Comparison of ENCODE assay signal across 13 cellular contexts in genomic region chr11:130389315-130389935, GRCh38. TPM values are rescaled to one million over a fixed set of nuclear protein-coding genes. Genes with fewer than 3 reads are reported as not detected.
DNase-seq lines count a peak whose midpoint lies in the region; ATAC-seq and TF ChIP-seq lines count a peak whose summit lies in the region.
"Had no signal": no experiment of that assay in that cellular context is flagged by ENCODE, and none has a peak within 500 bp of the region (broad histone marks: within the 10 kb centered on the region; RNA-seq: fewer than 3 reads in every experiment).

No MANE protein-coding gene starts in this region.

- H3K36me3 ChIP-seq in brain microvascular endothelial cell (replicated peaks) = no peaks in the 10 kb centered on the region
- H3K36me3 ChIP-seq in mucosa of stomach (ENCODE audit: control insufficient read depth, insufficient read depth, low read length) = no peaks in the 10 kb centered on the region
- H3K36me3 ChIP-seq in upper lobe of right lung = no peaks in the 10 kb centered on the region
- no peaks in the 10 kb centered on the region for H3K36me3 ChIP-seq in breast epithelium
- H3K36me3 ChIP-seq: neutrophil, vagina had no signal

- no peak for TF ChIP-seq POLR2A in breast epithelium (IDR thresholded peaks at IDR 0.05)

- H3K4me1 ChIP-seq in mucosa of stomach (ENCODE audit: control insufficient read depth, insufficient read depth, low read length) = peaks cover 19% of the 10 kb centered on the region
- peaks cover 17% of the 10 kb centered on the region for H3K4me1 ChIP-seq in upper lobe of right lung
- no peaks in the 10 kb centered on the region for H3K4me1 ChIP-seq in breast epithelium

- ATAC-seq in upper lobe of right lung (peak; percentile 14), HG02798 (IDR thresholded peaks at IDR 0.05; ENCODE audit: poor library complexity, unreplicated experiment) (no peak), GM21515 (IDR thresholded peaks at IDR 0.05; ENCODE audit: unreplicated experiment) (no peak)

- H3K9me3 ChIP-seq in mucosa of stomach (ENCODE audit: control insufficient read depth, low read length) (no peaks in the 10 kb centered on the region), upper lobe of right lung (no peaks in the 10 kb centered on the region), breast epithelium (no peaks in the 10 kb centered on the region)
- H3K9me3 ChIP-seq: neutrophil, vagina had no signal

- peak; percentile 1 for DNase-seq in stimulated activated CD8-positive, alpha-beta memory T cell treated with anti-CD3 and anti-CD28 coated beads, Interleukin-12 subunit alpha, Interleukin-12 subunit beta, amount 100 ng/mL, for 4 hours (ENCODE audit: low read depth)
- no peak for DNase-seq in stimulated activated CD8-positive, alpha-beta memory T cell treated with anti-CD3 and anti-CD28 coated beads, Interleukin-4, amount 100 ng/mL, for 48 hours
- peak; percentile 24 for DNase-seq in brain microvascular endothelial cell
- no peak for DNase-seq in upper lobe of right lung
- no peak for DNase-seq in breast epithelium (ENCODE audit: low spot score in 2 of 2)
- DNase-seq: stimulated activated CD4-positive, alpha-beta T cell treated with anti-CD3 and anti-CD28 coated beads, Interleukin-4, amount 100 ng/mL, for 1 hour had no signal

- H3K27ac ChIP-seq in brain microvascular endothelial cell = no peak overlapping the region
- H3K27ac ChIP-seq in upper lobe of right lung = no peak overlapping the region
- H3K27ac ChIP-seq in breast epithelium = no peak overlapping the region
- H3K27ac ChIP-seq: C4-2B, neutrophil, vagina had no signal

- H3K9ac ChIP-seq in mucosa of stomach (ENCODE audit: low read length) = peak overlapping the region; percentile 13

- intact Hi-C loops in upper lobe of right lung (cut with DNase I) (no loop called here), breast epithelium (cut with DNase I; ENCODE audit: low total_unique reads) (no loop called here)

- H3K27me3 ChIP-seq in brain microvascular endothelial cell (replicated peaks) = peaks cover 32% of the 10 kb centered on the region
- H3K27me3 ChIP-seq in mucosa of stomach (ENCODE audit: control insufficient read depth, insufficient read depth, low read length) = no peaks in the 10 kb centered on the region
- H3K27me3 ChIP-seq in upper lobe of right lung = no peaks in the 10 kb centered on the region
- H3K27me3 ChIP-seq in breast epithelium = no peaks in the 10 kb centered on the region
- H3K27me3 ChIP-seq: vagina had no signal

- no peak for TF ChIP-seq CTCF in brain microvascular endothelial cell (IDR thresholded peaks at IDR 0.05; ENCODE audit: low read depth, low read length, missing control alignments)
- TF ChIP-seq CTCF in upper lobe of right lung (IDR thresholded peaks at IDR 0.05) = no peak
- TF ChIP-seq CTCF in breast epithelium (IDR thresholded peaks at IDR 0.05) = no peak

- in situ Hi-C loops in brain microvascular endothelial cell (cut with HindIII; ENCODE audit: low pct_ligation_motif_present, low sequenced_read_pairs) = loop anchor here (25.0 kb wide), 1 partner anchor 177 kb away; no protein-coding TSS in a partner anchor

- H3K4me3 ChIP-seq in brain microvascular endothelial cell (ENCODE audit: low read depth, low read length) = no peak overlapping the region
- H3K4me3 ChIP-seq in mucosa of stomach (ENCODE audit: low read length) = no peak overlapping the region
- no peak overlapping the region for H3K4me3 ChIP-seq in upper lobe of right lung
- no peak overlapping the region for H3K4me3 ChIP-seq in breast epithelium
- H3K4me3 ChIP-seq: vagina had no signal

RNA-seq across cellular contexts. Expression of gene ADAMTS8, which starts 39.0 kb away (rescaled TPM):
- 39.1 TPM for total RNA-seq in upper lobe of right lung
- 1 to 10 TPM in 1 of 3 donors, under 1 TPM in 2; 0.32 to 2.0 (median 0.44) TPM for total RNA-seq in breast epithelium
- total RNA-seq: OCI-LY7 had no signal

RNA-seq across cellular contexts. Expression of gene ADAMTS15, which starts 59.0 kb away (rescaled TPM):
- 8.2 TPM for total RNA-seq in upper lobe of right lung
- total RNA-seq in breast epithelium = 10 to 100 TPM; 17.9 to 22.6 (median 21.9) TPM
- total RNA-seq: OCI-LY7 had no signal

Comparison
In these comparisons a context has a peak if more than half of its experiments do, and no peak if none do; other contexts are left out.
1. DNase-seq: peak in stimulated activated CD8-positive, alpha-beta memory T cell treated with anti-CD3 and anti-CD28 coated beads, Interleukin-12 subunit alpha, Interleukin-12 subunit beta, amount 100 ng/mL, for 4 hours (single experiment) and brain microvascular endothelial cell (single experiment); none in stimulated activated CD8-positive, alpha-beta memory T cell treated with anti-CD3 and anti-CD28 coated beads, Interleukin-4, amount 100 ng/mL, for 48 hours (single experiment), upper lobe of right lung (single experiment) and breast epithelium (0 of 2).
2. RNA of gene ADAMTS8, which starts 39.0 kb away (total RNA-seq): 39.1 TPM in upper lobe of right lung (single experiment); 0.32 to 2.0 TPM in breast epithelium; every median in the first group is over 10 times any median in the second.